In the genomic region with DNA sequence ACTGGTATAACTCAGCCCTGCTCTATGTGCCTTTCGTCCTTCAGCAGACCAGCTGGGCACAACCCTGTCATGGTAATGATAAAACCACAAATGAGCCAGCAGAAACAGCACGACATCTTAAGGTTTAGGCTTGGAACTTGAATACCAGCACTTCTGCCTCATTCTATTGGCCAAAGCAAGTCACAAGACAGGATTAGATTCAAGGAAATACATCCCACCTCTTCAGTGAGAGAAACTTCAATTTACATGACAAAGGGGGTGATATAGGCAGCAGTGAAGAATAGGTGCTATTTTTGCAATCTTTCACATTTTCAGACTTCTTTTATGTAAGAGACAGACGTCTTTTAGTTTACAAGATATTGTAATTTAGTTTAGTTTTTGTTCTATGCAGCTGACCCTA, we compare ENCODE assay signal across 26 cellular contexts.
"Had no signal": no experiment of that assay in that cellular context is flagged by ENCODE, and none has a peak within 500 bp of the region (broad histone marks: within the 10 kb centered on the region; RNA-seq: fewer than 3 reads in every experiment).

No MANE protein-coding gene starts in this region.

- H3K4me3 ChIP-seq: coronary artery, dorsolateral prefrontal cortex, gastrocnemius medialis, left ventricle myocardium inferior, lower lobe of right lung, spleen, thoracic aorta, transverse colon had no signal

- H3K36me3 ChIP-seq: gastrocnemius medialis, left ventricle myocardium inferior, lower lobe of right lung, neutrophil, spleen, thoracic aorta, transverse colon had no signal

- ATAC-seq: esophagus mucosa; gastrocnemius medialis; left cardiac atrium; lower lobe of right lung; sciatic nerve; stimulated activated memory B cell treated with anti-CD40 and anti-IgM and Interleukin-4, amounts not matched to agents 10 μg/mL and 1 μg/mL and 100 μg/mL, for 72 hours; stimulated activated naive CD8-positive, alpha-beta T cell treated with anti-CD3 and anti-CD28 coated beads, Interleukin-15, amount 100 ng/mL, for 72 hours had no signal

- H3K27ac Mint-ChIP-seq: immature natural killer cell; memory B cell; naive B cell; nephron; stimulated activated memory B cell treated with anti-CD40 and anti-IgM and Interleukin-4, amounts not matched to agents 10 μg/mL and 1 μg/mL and 100 μg/mL, for 72 hours; stimulated activated naive CD8-positive, alpha-beta T cell treated with anti-CD3 and anti-CD28 coated beads, Interleukin-15, amount 100 ng/mL, for 72 hours had no signal

- H3K9me3 ChIP-seq: gastrocnemius medialis, neutrophil, transverse colon had no signal

- H3K27me3 Mint-ChIP-seq: memory B cell; naive B cell; stimulated activated memory B cell treated with anti-CD40 and anti-IgM and Interleukin-4, amounts not matched to agents 10 μg/mL and 1 μg/mL and 100 μg/mL, for 72 hours; stimulated activated naive CD8-positive, alpha-beta T cell treated with anti-CD3 and anti-CD28 coated beads, Interleukin-15, amount 100 ng/mL, for 72 hours had no signal

- H3K27ac ChIP-seq: coronary artery, gastrocnemius medialis, left ventricle myocardium inferior, lower lobe of right lung, neutrophil, spleen, thoracic aorta, transverse colon had no signal

- H3K4me3 Mint-ChIP-seq: immature natural killer cell; memory B cell; naive B cell; nephron; stimulated activated memory B cell treated with anti-CD40 and anti-IgM and Interleukin-4, amounts not matched to agents 10 μg/mL and 1 μg/mL and 100 μg/mL, for 72 hours; stimulated activated naive CD8-positive, alpha-beta T cell treated with anti-CD3 and anti-CD28 coated beads, Interleukin-15, amount 100 ng/mL, for 72 hours had no signal

- H3K4me1 Mint-ChIP-seq: immature natural killer cell; memory B cell; naive B cell; nephron; stimulated activated memory B cell treated with anti-CD40 and anti-IgM and Interleukin-4, amounts not matched to agents 10 μg/mL and 1 μg/mL and 100 μg/mL, for 72 hours; stimulated activated naive CD8-positive, alpha-beta T cell treated with anti-CD3 and anti-CD28 coated beads, Interleukin-15, amount 100 ng/mL, for 72 hours had no signal

- FAIRE-seq: endometrium, kidney had no signal

- DNase-seq: dorsolateral prefrontal cortex; effector memory CD4-positive, alpha-beta T cell; gastrocnemius medialis; immature natural killer cell; kidney; left cardiac atrium; left ventricle myocardium inferior; lower lobe of right lung; midbrain; naive B cell; posterior cingulate gyrus; spleen; stimulated activated CD4-positive, alpha-beta T cell treated with anti-CD3 and anti-CD28 coated beads, Interleukin-15, amount 100 ng/mL, for 24 hours; stimulated activated CD4-positive, alpha-beta T cell treated with anti-CD3 and anti-CD28 coated beads, Interleukin-1b, Interleukin-23, amount 100 ng/mL, for 48 hours; stimulated activated CD4-positive, alpha-beta T cell treated with anti-CD3 and anti-CD28 coated beads, Interleukin-4, amount 100 ng/mL, for 24 hours; stimulated activated naive CD8-positive, alpha-beta T cell treated with anti-CD3 and anti-CD28 coated beads, Interleukin-15, amount 100 ng/mL, for 72 hours; transverse colon had no signal

- H3K36me3 Mint-ChIP-seq: immature natural killer cell; memory B cell; naive B cell; stimulated activated memory B cell treated with anti-CD40 and anti-IgM and Interleukin-4, amounts not matched to agents 10 μg/mL and 1 μg/mL and 100 μg/mL, for 72 hours had no signal

- H3K9me3 Mint-ChIP-seq: nephron had no signal

- H3K4me1 ChIP-seq: gastrocnemius medialis, left ventricle myocardium inferior, lower lobe of right lung, spleen, transverse colon had no signal

- H3K27me3 ChIP-seq: gastrocnemius medialis, neutrophil, spleen, transverse colon had no signal
